In genomic region chr3:45555666-45556065, GRCh38 we compare ENCODE assay signal across 13 cellular contexts. TPM values are rescaled to one million over a fixed set of nuclear protein-coding genes. Genes with fewer than 3 reads are reported as not detected.
A peak's percentile ranks its signal among the peaks of the same experiment; 100 is the strongest.
DNase-seq lines count a peak whose midpoint lies in the region; ATAC-seq and TF ChIP-seq lines count a peak whose summit lies in the region.
"Had no signal": no experiment of that assay in that cellular context is flagged by ENCODE, and none has a peak within 500 bp of the region (broad histone marks: within the 10 kb centered on the region; RNA-seq: fewer than 3 reads in every experiment).

No MANE protein-coding gene starts in this region.

- H3K4me3 ChIP-seq in cardiac muscle cell = no peak overlapping the region
- H3K4me3 ChIP-seq in heart right ventricle = no peak overlapping the region
- H3K4me3 ChIP-seq in endodermal cell (ENCODE audit: low read length) = no peak overlapping the region
- H3K4me3 ChIP-seq in Peyer's patch = no peak overlapping the region

- no peak overlapping the region for H3K4me3 Mint-ChIP-seq in endodermal cell
- H3K4me3 Mint-ChIP-seq: HFFc6, IgD-negative memory B cell had no signal

- no peak overlapping the region for H3K27ac Mint-ChIP-seq in endodermal cell
- H3K27ac Mint-ChIP-seq: CD8-positive, alpha-beta memory T cell; HFFc6; IgD-negative memory B cell had no signal

- no peaks in the 10 kb centered on the region for H3K9me3 Mint-ChIP-seq in endodermal cell
- H3K9me3 Mint-ChIP-seq: CD8-positive, alpha-beta memory T cell; HFFc6; IgD-negative memory B cell had no signal

- DNase-seq in cardiac muscle cell (ENCODE audit: low read depth in 1 of 2, low spot score in 1 of 2) (no peak), heart right ventricle (no peak), endodermal cell (peak; percentile 23), sciatic nerve (ENCODE audit: low spot score) (peak; percentile 30), Peyer's patch (no peak), COR-L47 (lab: John Stamatoyannopoulos, UW) (no peak)
- DNase-seq in stimulated activated CD4-positive, alpha-beta T cell treated with anti-CD3 and anti-CD28 coated beads, Interleukin-4, amount 100 ng/mL, for 1 hour = no peak
- DNase-seq: CD8-positive, alpha-beta memory T cell; HCEC 1CT; HFFc6 had no signal

- no peak for ATAC-seq in heart right ventricle
- no peak for ATAC-seq in sciatic nerve
- ATAC-seq in GM19035 (IDR thresholded peaks at IDR 0.05; ENCODE audit: unreplicated experiment) = no peak

- H3K4me1 ChIP-seq in cardiac muscle cell (ENCODE audit: low read depth) (peaks cover 42% of the 10 kb centered on the region), heart right ventricle (peaks cover 44 to 82% (median 67%) of the 10 kb centered on the region in 9 donors), endodermal cell (ENCODE audit: control insufficient read depth, insufficient read depth, low read length) (peaks cover 3% of the 10 kb centered on the region), Peyer's patch (peaks cover 0 to 29% (median 2%) of the 10 kb centered on the region in 4 donors)

- TF ChIP-seq CTCF in cardiac muscle cell (IDR thresholded peaks at IDR 0.05; ENCODE audit: low read depth, low read length) (no peak), heart right ventricle (IDR thresholded peaks at IDR 0.05) (no peak), endodermal cell (conservative IDR thresholded peaks at IDR 0.05) (no peak), Peyer's patch (IDR thresholded peaks at IDR 0.05) (no peak)

- peaks cover 9% of the 10 kb centered on the region for H3K4me1 Mint-ChIP-seq in endodermal cell

- intact Hi-C loops in heart right ventricle (cut with DNase I) (no loop called here), sciatic nerve (cut with DNase I) (no loop called here)

- H3K36me3 ChIP-seq in cardiac muscle cell (no peaks in the 10 kb centered on the region), heart right ventricle (no peaks in the 10 kb centered on the region), endodermal cell (ENCODE audit: control insufficient read depth, insufficient read depth, low read length) (no peaks in the 10 kb centered on the region), Peyer's patch (no peaks in the 10 kb centered on the region)

- H3K27me3 ChIP-seq in cardiac muscle cell (no peaks in the 10 kb centered on the region), heart right ventricle (no peaks in the 10 kb centered on the region), endodermal cell (ENCODE audit: control insufficient read depth, insufficient read depth, low read length, poor library complexity, severe bottlenecking) (no peaks in the 10 kb centered on the region), Peyer's patch (no peaks in the 10 kb centered on the region)

- WGBS in heart right ventricle, 2 donors = 94 to 96% methylated on average over 6 of the region's 6 CpGs
- 95 to 100% methylated on average over 4 to 6 of the region's 6 CpGs for WGBS in endodermal cell (ENCODE audit: insufficient coverage in 1 of 2, insufficient read length in 1 of 2), 2 experiments

- H3K36me3 Mint-ChIP-seq in endodermal cell (ENCODE audit: low read depth) = no peaks in the 10 kb centered on the region
- H3K36me3 Mint-ChIP-seq: CD8-positive, alpha-beta memory T cell; IgD-negative memory B cell had no signal

- peaks cover 3% of the 10 kb centered on the region for H3K27me3 Mint-ChIP-seq in endodermal cell (ENCODE audit: insufficient read depth)
- H3K27me3 Mint-ChIP-seq: CD8-positive, alpha-beta memory T cell; IgD-negative memory B cell had no signal

- H3K9ac ChIP-seq in endodermal cell (ENCODE audit: extremely low read depth, low read length, poor library complexity, severe bottlenecking) = no peak overlapping the region

- no peak for TF ChIP-seq POLR2A in Peyer's patch (IDR thresholded peaks at IDR 0.05)

- peak overlapping the region; percentile 96 for H3K27ac ChIP-seq in cardiac muscle cell
- no peak overlapping the region for H3K27ac ChIP-seq in heart right ventricle
- H3K27ac ChIP-seq in endodermal cell (ENCODE audit: low read depth, low read length) = no peak overlapping the region
- no peak overlapping the region for H3K27ac ChIP-seq in Peyer's patch
- H3K27ac ChIP-seq: 22Rv1 had no signal

- H3K9me3 ChIP-seq in cardiac muscle cell (ENCODE audit: low read depth) (no peaks in the 10 kb centered on the region), heart right ventricle (no peaks in the 10 kb centered on the region), endodermal cell (ENCODE audit: control insufficient read depth, low read length) (no peaks in the 10 kb centered on the region), Peyer's patch (no peaks in the 10 kb centered on the region)

RNA-seq across cellular contexts. Expression of gene LIMD1, which starts 38.9 kb away (rescaled TPM):
- 24.6 and 44.0 TPM in 2 replicates for total RNA-seq in cardiac muscle cell
- 19.4 and 30.3 TPM in 2 replicates for polyA plus RNA-seq in cardiac muscle cell
- 10 to 100 TPM; 24.1 to 47.6 (median 35.5) TPM for total RNA-seq in heart right ventricle
- polyA plus RNA-seq in heart right ventricle = 10 to 100 TPM in 1 of 2 donors, 1 to 10 TPM in 1; 6.1 to 21.7 TPM
- 10 to 100 TPM; 30.9 to 33.4 TPM for total RNA-seq in endodermal cell
- polyA plus RNA-seq in endodermal cell (2013, experiment 1 of 2) = 16.5 TPM
- 12.0 TPM for polyA plus RNA-seq in endodermal cell (2013, experiment 2 of 2)
- total RNA-seq in sciatic nerve = 52.0 TPM
- total RNA-seq in Peyer's patch = 10 to 100 TPM; 19.0 to 41.8 (median 27.8) TPM

Comparison
In these comparisons a context has a peak if more than half of its experiments do, and no peak if none do; other contexts are left out.
1. DNase-seq: peak in endodermal cell (single experiment) and sciatic nerve (single experiment); none in cardiac muscle cell (0 of 2), heart right ventricle (0 of 2), stimulated activated CD4-positive, alpha-beta T cell treated with anti-CD3 and anti-CD28 coated beads, Interleukin-4, amount 100 ng/mL, for 1 hour (single experiment), Peyer's patch (0 of 3) and COR-L47 (single experiment).